8 cellular contexts compared by ENCODE assay signal in the genomic region with DNA sequence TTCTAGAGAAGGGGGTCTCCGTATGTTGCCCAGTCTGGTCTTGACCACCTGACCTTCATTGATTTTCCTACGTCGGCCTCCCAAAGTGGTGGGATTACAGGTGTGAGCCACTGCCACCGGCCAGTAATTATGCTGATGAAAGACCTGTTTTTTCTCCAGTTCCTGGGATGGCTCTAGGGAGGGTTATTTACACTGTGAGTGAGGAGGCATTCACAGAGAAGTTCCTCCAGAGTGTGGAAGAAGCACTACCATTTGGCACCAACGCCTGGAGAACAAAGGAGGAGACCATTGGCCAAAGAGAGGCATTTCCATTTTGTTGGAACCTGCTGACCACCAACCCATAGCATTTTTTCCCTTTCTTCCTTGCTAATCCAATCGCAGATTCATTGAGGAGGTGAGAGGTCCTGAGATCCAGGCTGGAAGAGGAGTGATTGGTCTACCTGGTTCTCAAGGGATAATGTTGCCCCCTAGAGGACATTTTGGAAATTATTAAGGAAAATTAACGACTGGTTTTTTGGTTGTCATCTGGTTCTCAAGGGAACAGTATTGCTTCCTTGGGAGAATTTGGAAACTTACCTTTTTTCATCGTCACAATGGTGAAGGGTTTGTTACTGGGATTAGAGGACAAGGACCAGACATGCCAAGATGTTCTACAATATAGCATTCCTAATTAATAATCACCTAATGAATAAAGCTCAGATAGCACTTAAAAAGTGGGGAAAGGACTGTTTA. TPM values are rescaled to one million over a fixed set of nuclear protein-coding genes. Genes with fewer than 3 reads are reported as not detected.
DNase-seq lines count a peak whose midpoint lies in the region; ATAC-seq and TF ChIP-seq lines count a peak whose summit lies in the region.

No MANE protein-coding gene starts in this region.

- no peaks in the 10 kb centered on the region for H3K9me3 Mint-ChIP-seq in central memory CD8-positive, alpha-beta T cell

- TF ChIP-seq CTCF in OCI-LY3 (IDR thresholded peaks at IDR 0.05; ENCODE audit: low read depth, low read length) (peak; percentile 87), upper lobe of left lung (IDR thresholded peaks at IDR 0.05) (peak; percentile 50 to 84 (median 76))

- DNase-seq in ELF-1 (ENCODE audit: low read depth, low spot score) (peak; percentile 83), LHCN-M2 (ENCODE audit: low read depth) (peak; percentile 69), left lobe of liver (ENCODE audit: low spot score) (no peak), upper lobe of left lung (peak in 1 of 2 donors; percentile 31)
- DNase-seq in central memory CD8-positive, alpha-beta T cell (ENCODE audit: low spot score in 2 of 2) = peak in 1 of 2 donors; percentile 20

- no peaks in the 10 kb centered on the region for H3K27me3 Mint-ChIP-seq in central memory CD8-positive, alpha-beta T cell

- H3K4me1 Mint-ChIP-seq in central memory CD8-positive, alpha-beta T cell = peaks cover 2% of the 10 kb centered on the region

- H3K27ac Mint-ChIP-seq in central memory CD8-positive, alpha-beta T cell (ENCODE audit: low read depth) = no peak overlapping the region

- H3K4me2 ChIP-seq in OCI-LY3 (ENCODE audit: low read length) = no peak overlapping the region

- H3K9me3 ChIP-seq in OCI-LY3 (ENCODE audit: insufficient read depth, low read length) (no peaks in the 10 kb centered on the region), upper lobe of left lung (no peaks in the 10 kb centered on the region)

- H3K36me3 ChIP-seq in OCI-LY3 (replicated peaks; ENCODE audit: low read depth, low read length) (no peaks in the 10 kb centered on the region), upper lobe of left lung (no peaks in the 10 kb centered on the region)

- TF ChIP-seq POLR2A in upper lobe of left lung (IDR thresholded peaks at IDR 0.05) = no peak

- peaks cover 4% of the 10 kb centered on the region for H3K36me3 Mint-ChIP-seq in central memory CD8-positive, alpha-beta T cell (ENCODE audit: insufficient read depth)

- no peaks in the 10 kb centered on the region for H3K27me3 ChIP-seq in OCI-LY3 (ENCODE audit: low read depth, low read length)
- no peaks in the 10 kb centered on the region for H3K27me3 ChIP-seq in upper lobe of left lung

- H3K4me3 Mint-ChIP-seq in central memory CD8-positive, alpha-beta T cell = no peak overlapping the region

- no peak overlapping the region for H3K27ac ChIP-seq in OCI-LY3 (ENCODE audit: low read length)
- peak overlapping the region in 2 of 4 donors; percentile 32 to 46 for H3K27ac ChIP-seq in upper lobe of left lung

- WGBS in upper lobe of left lung, 2 donors = 38 to 40% methylated on average over 8 of the region's 8 CpGs

- no peak overlapping the region for H3K4me3 ChIP-seq in OCI-LY3 (ENCODE audit: low read length)
- H3K4me3 ChIP-seq in upper lobe of left lung = no peak overlapping the region

- no peak overlapping the region for H2AFZ ChIP-seq in OCI-LY3 (ENCODE audit: low read depth, low read length)

- H3K4me1 ChIP-seq in OCI-LY3 (ENCODE audit: low read length) (peaks cover under 1% of the 10 kb centered on the region; the same call in 1 of the 2 replicates), upper lobe of left lung (peaks cover 0 to 8% (median 5%) of the 10 kb centered on the region in 4 donors)

- H3K79me2 ChIP-seq in OCI-LY3 (ENCODE audit: low read length) = no peaks in the 10 kb centered on the region

- no peak for TF ChIP-seq EP300 in upper lobe of left lung (IDR thresholded peaks at IDR 0.05)

- H3K9ac ChIP-seq in OCI-LY3 (ENCODE audit: low read length) = no peak overlapping the region

- peak; percentile 54 for ATAC-seq in central memory CD8-positive, alpha-beta T cell (replicated peaks; ENCODE audit: extremely low read depth, poor library complexity, severe bottlenecking)
- ATAC-seq in left lobe of liver (peak; percentile 95), upper lobe of left lung (ENCODE audit: low FRiP score in 2 of 2) (peak; percentile 83 to 87), GM21528 (IDR thresholded peaks at IDR 0.05; ENCODE audit: low FRiP score, unreplicated experiment) (no peak), GM19395 (IDR thresholded peaks at IDR 0.05; ENCODE audit: unreplicated experiment) (no peak)

- H4K20me1 ChIP-seq in OCI-LY3 (ENCODE audit: insufficient read depth, low read length) = no peaks in the 10 kb centered on the region

RNA-seq across cellular contexts. Expression of a gene that starts 5.5 kb away (rescaled TPM):
- total RNA-seq in LHCN-M2 (2014; rRNA removed) (228 and 269 TPM in 2 replicates), left lobe of liver (22.0 TPM), upper lobe of left lung (10 to 100 TPM; 31.1 to 61.2 (median 55.3) TPM)
- 192 TPM for polyA plus RNA-seq in LHCN-M2 (2012)

RNA-seq across cellular contexts. Expression of a gene that starts 11.5 kb away (rescaled TPM):
- 14.9 and 17.3 TPM in 2 replicates for total RNA-seq in LHCN-M2 (2014; rRNA removed)
- polyA plus RNA-seq in LHCN-M2 (2012) = 18.7 TPM
- total RNA-seq in left lobe of liver = 18.5 TPM
- 10 to 100 TPM; 28.6 to 57.6 (median 44.1) TPM for total RNA-seq in upper lobe of left lung

Comparison
In these comparisons a context has a peak if more than half of its experiments do, and no peak if none do; other contexts are left out.
1. ATAC-seq: peak in central memory CD8-positive, alpha-beta T cell (single experiment), left lobe of liver (single experiment) and upper lobe of left lung (2 of 2); none in GM21528 (single experiment) and GM19395 (single experiment).